ENCODE assay signal across 9 cellular contexts in genomic region chr18:75205760-75206109, GRCh38. TPM values are rescaled to one million over a fixed set of nuclear protein-coding genes. Genes with fewer than 3 reads are reported as not detected.
DNase-seq lines count a peak whose midpoint lies in the region; ATAC-seq and TF ChIP-seq lines count a peak whose summit lies in the region.
"Had no signal": no experiment of that assay in that cellular context is flagged by ENCODE, and none has a peak within 500 bp of the region (broad histone marks: within the 10 kb centered on the region; RNA-seq: fewer than 3 reads in every experiment).

No MANE protein-coding gene starts in this region.

- H2AFZ ChIP-seq in neural progenitor cell (replicated peaks) = no peak overlapping the region

- H4K20me1 ChIP-seq in neural progenitor cell (ENCODE audit: low read depth) = peaks cover 70% of the 10 kb centered on the region

- intact Hi-C loops in colonic mucosa (cut with DNase I) = no loop called here

- ATAC-seq in CD4-positive, CD25-positive, alpha-beta regulatory T cell (ENCODE audit: low read depth in 2 of 2) = no peak

- no peaks in the 10 kb centered on the region for H3K79me2 ChIP-seq in neural progenitor cell (ENCODE audit: low read depth)

- peaks cover 27 to 59% (median 37%) of the 10 kb centered on the region in 4 donors for H3K4me1 Mint-ChIP-seq in CD4-positive, CD25-positive, alpha-beta regulatory T cell
- H3K4me1 Mint-ChIP-seq in HFFc6 (ENCODE audit: low read depth) (peaks cover 64% of the 10 kb centered on the region), endodermal cell (peaks cover 42% of the 10 kb centered on the region), neural progenitor cell (peaks cover 35% of the 10 kb centered on the region)

- no peak for DNase-seq in CD4-positive, CD25-positive, alpha-beta regulatory T cell
- DNase-seq in HFFc6 (no peak), endodermal cell (no peak), neural progenitor cell (ENCODE audit: low spot score) (peak; percentile 43), cerebellum (ENCODE audit: low spot score) (no peak), colonic mucosa (no peak), NOMO-1 (lab: John Stamatoyannopoulos, UW; ENCODE audit: unreplicated experiment in 2 of 2) (no peak), NCI-H146 treated with DMSO at 0.1 percent for 48 hours (lab: John Stamatoyannopoulos, UW; ENCODE audit: unreplicated experiment) (no peak)
- DNase-seq: NCI-H69 had no signal

- peak overlapping the region in 3 of 4 donors; percentile 91 to 100 (median 98) for H3K4me3 Mint-ChIP-seq in CD4-positive, CD25-positive, alpha-beta regulatory T cell
- H3K4me3 Mint-ChIP-seq in HFFc6 (peak overlapping the region; percentile 100), endodermal cell (peak overlapping the region; percentile 50), neural progenitor cell (peak overlapping the region; percentile 76)

- H3K36me3 ChIP-seq in CD4-positive, CD25-positive, alpha-beta regulatory T cell (ENCODE audit: control insufficient read depth, insufficient read depth, low read length) = peaks cover 10% of the 10 kb centered on the region
- no peaks in the 10 kb centered on the region for H3K36me3 ChIP-seq in endodermal cell (ENCODE audit: control insufficient read depth, insufficient read depth, low read length)
- no peaks in the 10 kb centered on the region for H3K36me3 ChIP-seq in neural progenitor cell
- H3K36me3 ChIP-seq in colonic mucosa = no peaks in the 10 kb centered on the region

- peaks cover 35% of the 10 kb centered on the region for H3K4me1 ChIP-seq in CD4-positive, CD25-positive, alpha-beta regulatory T cell (ENCODE audit: control insufficient read depth, insufficient read depth, low read length, poor library complexity, severe bottlenecking)
- H3K4me1 ChIP-seq in endodermal cell (ENCODE audit: control insufficient read depth, insufficient read depth, low read length) (peaks cover 7% of the 10 kb centered on the region), neural progenitor cell (peaks cover 34% of the 10 kb centered on the region), colonic mucosa (peaks cover 6% of the 10 kb centered on the region)

- no peaks in the 10 kb centered on the region for H3K9me3 ChIP-seq in CD4-positive, CD25-positive, alpha-beta regulatory T cell (ENCODE audit: control insufficient read depth in 2 of 2, low read length in 2 of 2)
- H3K9me3 ChIP-seq in endodermal cell (ENCODE audit: control insufficient read depth, low read length) = no peaks in the 10 kb centered on the region
- H3K9me3 ChIP-seq in neural progenitor cell (ENCODE audit: low read depth) = no peaks in the 10 kb centered on the region
- no peaks in the 10 kb centered on the region for H3K9me3 ChIP-seq in colonic mucosa

- peaks cover 21% of the 10 kb centered on the region for H3K27me3 Mint-ChIP-seq in CD4-positive, CD25-positive, alpha-beta regulatory T cell
- H3K27me3 Mint-ChIP-seq in HFFc6 (ENCODE audit: insufficient read depth) (peaks cover 3% of the 10 kb centered on the region; the same call in 1 of the 2 replicates), endodermal cell (ENCODE audit: insufficient read depth) (peaks cover 75% of the 10 kb centered on the region), neural progenitor cell (ENCODE audit: insufficient read depth, low read depth) (peaks cover 53% of the 10 kb centered on the region)

- H3K27ac ChIP-seq in CD4-positive, CD25-positive, alpha-beta regulatory T cell (ENCODE audit: insufficient read depth, low read length, poor library complexity, severe bottlenecking) = no peak overlapping the region
- H3K27ac ChIP-seq in endodermal cell (ENCODE audit: low read depth, low read length) (no peak overlapping the region), neural progenitor cell (no peak overlapping the region), colonic mucosa (no peak overlapping the region)

- H3K9ac ChIP-seq in endodermal cell (ENCODE audit: extremely low read depth, low read length, poor library complexity, severe bottlenecking) = no peak overlapping the region
- H3K9ac ChIP-seq in neural progenitor cell = no peak overlapping the region
- no peak overlapping the region for H3K9ac ChIP-seq in colonic mucosa (ENCODE audit: low read depth in 2 of 2, low read length in 2 of 2)

- peak overlapping the region; percentile 75 for H3K4me2 ChIP-seq in neural progenitor cell

- no peak for TF ChIP-seq CTCF in HFFc6 (IDR thresholded peaks at IDR 0.05)
- TF ChIP-seq CTCF in endodermal cell (conservative IDR thresholded peaks at IDR 0.05) = no peak
- no peak for TF ChIP-seq CTCF in neural progenitor cell (IDR thresholded peaks at IDR 0.05)
- TF ChIP-seq CTCF in colonic mucosa (IDR thresholded peaks at IDR 0.05) = no peak

- no peak overlapping the region for H3K4me3 ChIP-seq in CD4-positive, CD25-positive, alpha-beta regulatory T cell (ENCODE audit: low read depth, low read length)
- peak overlapping the region; percentile 68 for H3K4me3 ChIP-seq in endodermal cell (ENCODE audit: low read length)
- H3K4me3 ChIP-seq in neural progenitor cell = peak overlapping the region; percentile 28
- no peak overlapping the region for H3K4me3 ChIP-seq in colonic mucosa

- WGBS in endodermal cell (ENCODE audit: insufficient coverage in 1 of 2, insufficient read length in 1 of 2), 2 experiments = 0 to 3% methylated on average over 1 to 8 of the region's 9 CpGs

- peaks cover 12% of the 10 kb centered on the region for H3K36me3 Mint-ChIP-seq in CD4-positive, CD25-positive, alpha-beta regulatory T cell
- H3K36me3 Mint-ChIP-seq in HFFc6 (ENCODE audit: low read depth) (peaks cover 21% of the 10 kb centered on the region), endodermal cell (ENCODE audit: low read depth) (peaks cover 3% of the 10 kb centered on the region), neural progenitor cell (peaks cover 8% of the 10 kb centered on the region)

- no peaks in the 10 kb centered on the region for H3K27me3 ChIP-seq in CD4-positive, CD25-positive, alpha-beta regulatory T cell (ENCODE audit: control insufficient read depth, insufficient read depth, low read length)
- H3K27me3 ChIP-seq in endodermal cell (ENCODE audit: control insufficient read depth, insufficient read depth, low read length, poor library complexity, severe bottlenecking) (peaks cover 74% of the 10 kb centered on the region), neural progenitor cell (peaks cover 93% of the 10 kb centered on the region), colonic mucosa (no peaks in the 10 kb centered on the region)

- no peaks in the 10 kb centered on the region for H3K9me3 Mint-ChIP-seq in CD4-positive, CD25-positive, alpha-beta regulatory T cell
- H3K9me3 Mint-ChIP-seq in HFFc6 = no peaks in the 10 kb centered on the region
- no peaks in the 10 kb centered on the region for H3K9me3 Mint-ChIP-seq in endodermal cell
- no peaks in the 10 kb centered on the region for H3K9me3 Mint-ChIP-seq in neural progenitor cell

- H3K27ac Mint-ChIP-seq in CD4-positive, CD25-positive, alpha-beta regulatory T cell = peak overlapping the region in 2 of 3 donors; percentile 64 to 79
- peak overlapping the region; percentile 99 for H3K27ac Mint-ChIP-seq in HFFc6
- no peak overlapping the region for H3K27ac Mint-ChIP-seq in endodermal cell
- H3K27ac Mint-ChIP-seq in neural progenitor cell = no peak overlapping the region

- peaks cover 23% of the 10 kb centered on the region for H3F3A ChIP-seq in neural progenitor cell (ENCODE audit: low read depth)

RNA-seq across cellular contexts. Expression of gene PTGR3, which starts 3.2 kb away (rescaled TPM):
- 25.5 TPM for total RNA-seq in CD4-positive, CD25-positive, alpha-beta regulatory T cell
- 10 to 100 TPM; 18.6 to 33.3 (median 25.8) TPM for polyA plus RNA-seq in CD4-positive, CD25-positive, alpha-beta regulatory T cell
- 10 to 100 TPM; 37.9 to 47.5 (median 41.8) TPM for total RNA-seq in HFFc6 (2021; fragmentation: NEBNext Ultra II Directional; extraction: Animal tissue kit (Norgen Biotek cat#: 25700))
- 10 to 100 TPM; 12.2 to 13.3 TPM for total RNA-seq in endodermal cell
- 18.3 TPM for polyA plus RNA-seq in endodermal cell (2013, experiment 1 of 2)
- 14.7 TPM for polyA plus RNA-seq in endodermal cell (2013, experiment 2 of 2)
- total RNA-seq in neural progenitor cell (ENCODE audit: low replicate concordance) = 7.5 and 13.0 TPM in 2 replicates
- 26.1 TPM for total RNA-seq in cerebellum
- total RNA-seq in colonic mucosa = 10 to 100 TPM; 43.4 to 59.1 TPM

RNA-seq across cellular contexts. Expression of gene TSHZ1, which starts 4.9 kb away (rescaled TPM):
- total RNA-seq in CD4-positive, CD25-positive, alpha-beta regulatory T cell = 16.4 TPM
- 1 to 10 TPM; 1.1 to 2.4 (median 1.4) TPM for polyA plus RNA-seq in CD4-positive, CD25-positive, alpha-beta regulatory T cell
- 10 to 100 TPM; 18.6 to 25.0 (median 23.3) TPM for total RNA-seq in HFFc6 (2021; fragmentation: NEBNext Ultra II Directional; extraction: Animal tissue kit (Norgen Biotek cat#: 25700))
- total RNA-seq in endodermal cell = 1 to 10 TPM; 1.1 to 1.7 TPM
- polyA plus RNA-seq in endodermal cell (2013, experiment 1 of 2) = 15.0 TPM
- 14.4 TPM for polyA plus RNA-seq in endodermal cell (2013, experiment 2 of 2)
- total RNA-seq in neural progenitor cell (ENCODE audit: low replicate concordance) = 0.06 and 0.15 TPM in 2 replicates
- 14.4 TPM for total RNA-seq in cerebellum
- 10 to 100 TPM; 16.6 to 34.3 TPM for total RNA-seq in colonic mucosa

Comparison
In these comparisons a context has a peak if more than half of its experiments do, and no peak if none do; other contexts are left out.
1. H3K4me3 ChIP-seq: peak in endodermal cell (single experiment) and neural progenitor cell (single experiment); none in CD4-positive, CD25-positive, alpha-beta regulatory T cell (single experiment) and colonic mucosa (single experiment).
2. H3K27ac Mint-ChIP-seq: peak in CD4-positive, CD25-positive, alpha-beta regulatory T cell (2 of 3) and HFFc6 (single experiment); none in endodermal cell (single experiment) and neural progenitor cell (single experiment).
3. H3K4me3 Mint-ChIP-seq: peak in every context shown above with its lines; median percentile 100 in HFFc6; 98 in CD4-positive, CD25-positive, alpha-beta regulatory T cell; 76 in neural progenitor cell; 50 in endodermal cell.